ENCODE assay signal across 8 cellular contexts in the genomic region with DNA sequence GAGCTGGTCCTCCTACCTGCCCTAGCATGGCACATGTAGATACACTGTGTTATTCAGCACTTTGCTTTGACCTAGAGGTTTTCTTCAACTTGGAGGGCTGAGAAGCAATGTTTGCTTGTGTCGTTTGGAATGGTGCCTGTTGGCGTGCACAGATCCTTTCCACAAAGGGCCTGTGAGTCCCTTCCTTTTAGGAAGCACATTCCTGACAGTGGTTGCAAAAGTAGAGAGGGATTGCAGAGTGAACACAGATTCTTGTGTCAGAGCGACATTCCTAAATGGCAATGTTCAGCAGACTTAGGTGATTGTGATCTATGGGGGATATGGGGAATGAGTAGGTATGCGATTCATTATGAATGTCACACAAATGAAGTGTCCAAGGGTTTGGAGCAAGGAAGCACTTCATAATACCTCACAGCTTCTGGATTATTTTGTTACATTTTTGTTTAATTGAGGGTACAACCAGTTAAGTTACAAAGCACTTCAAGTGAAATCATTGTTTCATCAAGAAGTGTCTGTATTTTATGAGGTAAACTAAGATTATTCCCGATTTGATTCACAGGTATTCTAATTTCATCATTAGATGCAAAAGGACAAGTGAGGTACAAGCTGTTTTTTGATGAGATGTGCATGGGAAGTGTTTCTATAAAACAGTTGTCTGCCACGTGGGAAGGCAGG. TPM values are rescaled to one million over a fixed set of nuclear protein-coding genes. Genes with fewer than 3 reads are reported as not detected.
DNase-seq lines count a peak whose midpoint lies in the region; ATAC-seq, FAIRE-seq and TF ChIP-seq lines count a peak whose summit lies in the region.

No MANE protein-coding gene starts in this region.

- H3K4me1 ChIP-seq in heart left ventricle = peaks cover 0 to 47% (median 18%) of the 10 kb centered on the region in 12 donors

- no peaks in the 10 kb centered on the region for H3K9me3 ChIP-seq in heart left ventricle

- TF ChIP-seq POLR2A in heart left ventricle (IDR thresholded peaks at IDR 0.05) (no peak), GM12892 (IDR thresholded peaks at IDR 0.05; ENCODE audit: low read depth, low read length) (no peak)

- intact Hi-C loops in heart left ventricle (cut with DNase I) (loop anchor here in 4 of 10 donors (1.0 to 10.0 kb wide), 5 partner anchors 15 to 122 kb away; partner anchors contain the start of gene DEK (in 1 of the 4)), sciatic nerve (cut with DNase I) (no loop called here)

- H3K27me3 ChIP-seq in H7 (ENCODE audit: control insufficient read depth, insufficient read depth, low read length) = no peaks in the 10 kb centered on the region
- H3K27me3 ChIP-seq in heart left ventricle = no peaks in the 10 kb centered on the region

- DNase-seq in H7 (no peak), heart left ventricle (peak in 4 of 5 donors; percentile 27 to 63 (median 48)), sciatic nerve (ENCODE audit: low spot score) (no peak), GM12892 (ENCODE audit: insufficient read length) (no peak), caudate nucleus (lab: John Stamatoyannopoulos, UW) (no peak), DMS79 treated with DMSO at 0.1 percent for 48 hours (lab: John Stamatoyannopoulos, UW) (no peak)

- H3K27ac ChIP-seq in heart left ventricle (peak overlapping the region; percentile 45 to 91 (median 76)), caudate nucleus (ENCODE audit: low read depth, low read length) (no peak overlapping the region)

- H3K36me3 ChIP-seq in H7 (replicated peaks; ENCODE audit: control insufficient read depth, insufficient read depth, low read length) (no peaks in the 10 kb centered on the region), heart left ventricle (no peaks in the 10 kb centered on the region)

- no peak for TF ChIP-seq CTCF in WI38 (IDR thresholded peaks at IDR 0.05; ENCODE audit: low read depth, low read length)
- TF ChIP-seq CTCF in heart left ventricle (IDR thresholded peaks at IDR 0.05) = no peak

- WGBS in heart left ventricle, 4 donors = 28 to 43% (median 31%) methylated on average over 6 of the region's 6 CpGs

- peak; percentile 9 to 46 (median 38) for ATAC-seq in heart left ventricle
- ATAC-seq in sciatic nerve = peak; percentile 51
- ATAC-seq in HG03097 (IDR thresholded peaks at IDR 0.05; ENCODE audit: low FRiP score, unreplicated experiment) = no peak

- FAIRE-seq in GM12892 (lab: Jason Lieb, UNC) = no peak

- H3K4me3 ChIP-seq in H7 (ENCODE audit: insufficient read depth, low read depth, low read length) (peak overlapping the region; percentile 43), WI38 (ENCODE audit: low read depth, low read length) (peak overlapping the region; percentile 62), heart left ventricle (peak overlapping the region; percentile 50 to 83 (median 68))

RNA-seq across cellular contexts. Expression of gene RNF144B, which starts 0.7 kb away (rescaled TPM):
- total RNA-seq in H7 (2014; rRNA removed; shearing (Covaris generic)) = 1.4 and 1.7 TPM in 2 replicates
- total RNA-seq in heart left ventricle (10 to 100 TPM in 5 of 9 donors, 1 to 10 TPM in 4; 7.1 to 20.7 (median 12.3) TPM), sciatic nerve (19.0 TPM)
- polyA plus RNA-seq in heart left ventricle = 1 to 10 TPM; 6.1 to 8.0 TPM
- polyA plus RNA-seq in GM12892 (2012; ENCODE audit: missing spikeins) = not detected

Comparison
In these comparisons a context has a peak if more than half of its experiments do, and no peak if none do; other contexts are left out.
1. DNase-seq: peak in heart left ventricle (4 of 5); none in H7 (single experiment), sciatic nerve (single experiment), GM12892 (single experiment), caudate nucleus (0 of 61) and DMS79 treated with DMSO at 0.1 percent for 48 hours (single experiment).
2. Peak in every context shown above with its lines, with median percentiles within 50 percentile points of each other: H3K4me3 ChIP-seq.